ENCODE assay signal across 8 cellular contexts in the genomic region with DNA sequence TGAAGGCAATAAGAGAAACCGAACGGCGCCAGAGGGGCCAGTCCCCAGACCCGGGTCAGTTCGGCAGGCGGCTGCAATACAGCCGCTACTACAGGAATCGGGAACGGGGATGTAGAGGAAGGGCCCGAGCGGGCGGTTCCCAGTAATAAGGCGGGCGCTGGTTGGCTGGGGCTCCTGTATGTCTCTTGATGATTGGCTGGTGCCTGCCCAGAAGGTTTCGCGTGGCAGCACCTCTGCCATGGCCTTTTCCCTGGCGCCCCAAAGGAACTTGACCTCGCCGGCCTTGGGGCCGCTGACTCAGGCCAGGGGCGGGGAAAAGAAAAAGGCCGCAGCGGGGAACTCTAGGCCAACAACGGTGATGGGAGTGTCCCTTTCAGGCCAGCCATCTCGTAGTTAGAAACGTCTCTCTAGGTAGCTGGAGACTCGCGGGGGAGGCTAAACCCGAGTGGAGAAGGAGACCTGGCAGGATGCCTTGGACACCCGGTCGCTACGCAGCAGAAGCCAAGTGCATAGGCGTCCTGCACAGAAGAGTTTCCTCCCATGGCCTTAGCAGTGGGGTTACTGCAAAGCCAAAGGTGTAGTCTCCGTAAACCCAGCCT. TPM values are rescaled to one million over a fixed set of nuclear protein-coding genes. Genes with fewer than 3 reads are reported as not detected.
DNase-seq lines count a peak whose midpoint lies in the region; ATAC-seq lines count a peak whose summit lies in the region.

A gene with protein sequence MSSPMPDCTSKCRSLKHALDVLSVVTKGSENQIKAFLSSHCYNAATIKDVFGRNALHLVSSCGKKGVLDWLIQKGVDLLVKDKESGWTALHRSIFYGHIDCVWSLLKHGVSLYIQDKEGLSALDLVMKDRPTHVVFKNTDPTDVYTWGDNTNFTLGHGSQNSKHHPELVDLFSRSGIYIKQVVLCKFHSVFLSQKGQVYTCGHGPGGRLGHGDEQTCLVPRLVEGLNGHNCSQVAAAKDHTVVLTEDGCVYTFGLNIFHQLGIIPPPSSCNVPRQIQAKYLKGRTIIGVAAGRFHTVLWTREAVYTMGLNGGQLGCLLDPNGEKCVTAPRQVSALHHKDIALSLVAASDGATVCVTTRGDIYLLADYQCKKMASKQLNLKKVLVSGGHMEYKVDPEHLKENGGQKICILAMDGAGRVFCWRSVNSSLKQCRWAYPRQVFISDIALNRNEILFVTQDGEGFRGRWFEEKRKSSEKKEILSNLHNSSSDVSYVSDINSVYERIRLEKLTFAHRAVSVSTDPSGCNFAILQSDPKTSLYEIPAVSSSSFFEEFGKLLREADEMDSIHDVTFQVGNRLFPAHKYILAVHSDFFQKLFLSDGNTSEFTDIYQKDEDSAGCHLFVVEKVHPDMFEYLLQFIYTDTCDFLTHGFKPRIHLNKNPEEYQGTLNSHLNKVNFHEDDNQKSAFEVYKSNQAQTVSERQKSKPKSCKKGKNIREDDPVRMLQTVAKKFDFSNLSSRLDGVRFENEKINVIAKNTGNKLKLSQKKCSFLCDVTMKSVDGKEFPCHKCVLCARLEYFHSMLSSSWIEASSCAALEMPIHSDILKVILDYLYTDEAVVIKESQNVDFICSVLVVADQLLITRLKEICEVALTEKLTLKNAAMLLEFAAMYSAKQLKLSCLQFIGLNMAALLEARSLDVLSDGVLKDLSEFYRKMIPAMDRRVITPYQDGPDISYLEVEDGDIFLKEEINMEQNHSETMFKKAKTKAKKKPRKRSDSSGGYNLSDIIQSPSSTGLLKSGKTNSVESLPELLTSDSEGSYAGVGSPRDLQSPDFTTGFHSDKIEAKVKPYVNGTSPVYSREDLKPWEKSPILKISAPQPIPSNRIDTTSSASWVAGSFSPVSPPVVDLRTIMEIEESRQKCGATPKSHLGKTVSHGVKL (N-terminal part only) (minus strand): TSS at position 111 of the 599 bp plus-strand sequence. CDS start 7,258 bp downstream, outside the sequence.

- H3K36me3 ChIP-seq in rectal smooth muscle tissue (ENCODE audit: control insufficient read depth, insufficient read depth, low read length) (no peaks in the 10 kb centered on the region), aorta (ENCODE audit: control insufficient read depth in 1 of 2, insufficient read depth in 2 of 2, low read length in 1 of 2) (peaks cover 0 to 3% of the 10 kb centered on the region in 2 donors)

- H3K27me3 ChIP-seq in right cardiac atrium (ENCODE audit: control insufficient read depth, insufficient read depth): no peaks in the 10 kb centered on the region
- no peaks in the 10 kb centered on the region for H3K27me3 ChIP-seq in rectal smooth muscle tissue (ENCODE audit: control insufficient read depth, insufficient read depth, low read length)
- H3K27me3 ChIP-seq in aorta (ENCODE audit: control insufficient read depth in 1 of 2, insufficient read depth in 2 of 2, low read length in 1 of 2): no peaks in the 10 kb centered on the region

- H3K9me3 ChIP-seq in right cardiac atrium (ENCODE audit: control insufficient read depth, low read length) (no peaks in the 10 kb centered on the region), aorta (ENCODE audit: control insufficient read depth, low read length) (no peaks in the 10 kb centered on the region)

- H3K27ac ChIP-seq in angular gyrus (ENCODE audit: low read depth, low read length): peak within 1 kb of the TSS; percentile 93
- peak within 1 kb of the TSS; percentile 96 for H3K27ac ChIP-seq in right cardiac atrium (ENCODE audit: low read length)
- H3K27ac ChIP-seq in rectal smooth muscle tissue (ENCODE audit: low read depth, low read length): peak within 1 kb of the TSS; percentile 95
- peak within 1 kb of the TSS; percentile 71 to 90 for H3K27ac ChIP-seq in aorta (ENCODE audit: low read depth in 1 of 2, low read length in 2 of 2)

- ATAC-seq in GM18498 (IDR thresholded peaks at IDR 0.05; ENCODE audit: unreplicated experiment): peak; percentile 85
- peak; percentile 82 for ATAC-seq in HG02938 (IDR thresholded peaks at IDR 0.05; ENCODE audit: unreplicated experiment)
- ATAC-seq in right cardiac atrium: peak; percentile 99
- ATAC-seq in aorta (ENCODE audit: low FRiP score): peak; percentile 99

- intact Hi-C loops in right cardiac atrium (cut with DNase I): no loop called here
- intact Hi-C loops in aorta (cut with DNase I): loop anchor here in 1 of 2 donors (10.0 kb wide), 1 partner anchor 117 kb away; a partner anchor contains a TSS

- peak within 1 kb of the TSS; percentile 94 for H3K9ac ChIP-seq in rectal smooth muscle tissue (ENCODE audit: low read length)

- under 1% methylated on average over 34 of the region's 34 CpGs for WGBS in right cardiac atrium
- WGBS in aorta, 2 donors: 1 to 2% methylated on average over 34 of the region's 34 CpGs

- peak; percentile 65 to 80 for DNase-seq in NCI-H187 (lab: John Stamatoyannopoulos, UW)
- peak; percentile 78 to 91 (median 86) for DNase-seq in T-helper 2 cell
- DNase-seq in right cardiac atrium: peak; percentile 95 to 98 (median 97)
- DNase-seq in aorta: peak; percentile 96 to 98

- H3K4me3 ChIP-seq in right cardiac atrium (ENCODE audit: low read length): peak within 1 kb of the TSS; percentile 76
- peak within 1 kb of the TSS; percentile 77 for H3K4me3 ChIP-seq in rectal smooth muscle tissue (ENCODE audit: low read length)
- H3K4me3 ChIP-seq in aorta (ENCODE audit: low read length in 2 of 2): peak within 1 kb of the TSS; percentile 48 to 88

- H3K4me1 ChIP-seq in right cardiac atrium (ENCODE audit: control insufficient read depth, insufficient read depth, low read length) (no peaks in the 10 kb centered on the region), rectal smooth muscle tissue (ENCODE audit: control insufficient read depth, insufficient read depth, low read length) (peaks cover 7% of the 10 kb centered on the region), aorta (ENCODE audit: control insufficient read depth in 1 of 2, insufficient read depth in 2 of 2, low read length in 2 of 2) (no peaks in the 10 kb centered on the region)

RNA-seq across cellular contexts. Expression of the gene that starts here (rescaled TPM):
- total RNA-seq in right cardiac atrium: 10 to 100 TPM; 24.2 to 39.1 (median 27.0) TPM
- 16.9 TPM for polyA plus RNA-seq in right cardiac atrium
- total RNA-seq in aorta: 10 to 100 TPM; 33.5 to 34.0 TPM
- polyA plus RNA-seq in aorta: 10 to 100 TPM; 16.3 to 20.0 TPM

Comparison
In these comparisons a context has a peak if more than half of its experiments do, and no peak if none do; other contexts are left out.
1. Peak in every context shown above with its lines: DNase-seq, ATAC-seq, H3K4me3 ChIP-seq and H3K27ac ChIP-seq.